ENCODE assay signal across 1 cellular context in the genomic region with DNA sequence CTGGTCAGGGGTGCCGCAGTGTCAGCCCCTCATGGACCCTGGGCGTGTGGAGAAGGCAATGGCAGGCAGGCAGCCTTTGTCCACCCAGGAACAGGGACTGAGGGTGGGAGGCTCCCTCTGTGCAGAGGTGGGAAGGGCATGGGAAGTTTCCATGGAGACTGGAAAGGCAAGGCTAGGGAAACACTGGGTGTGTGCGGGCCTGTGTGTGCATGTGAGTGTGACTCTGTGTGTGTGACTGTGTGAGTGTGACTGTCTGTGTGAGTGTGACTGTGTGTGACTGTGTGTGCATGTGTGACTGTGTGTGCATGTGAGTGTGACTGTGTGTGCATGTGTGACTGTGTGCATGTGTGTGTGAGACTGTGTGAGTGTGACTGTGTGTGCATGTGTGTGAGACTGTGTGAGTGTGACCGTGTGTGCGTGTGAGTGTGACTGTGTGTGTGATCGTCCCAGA.
A peak's percentile ranks its signal among the peaks of the same experiment; 100 is the strongest.
TF ChIP-seq lines count a peak whose summit lies in the region.

No MANE protein-coding gene starts in this region.

TF ChIP-seq in HEK293, 187 proteins besides CTCF, POLR2A, EP300 and RAD21 (continued from another document):
- TF ChIP-seq, protein P1, sequence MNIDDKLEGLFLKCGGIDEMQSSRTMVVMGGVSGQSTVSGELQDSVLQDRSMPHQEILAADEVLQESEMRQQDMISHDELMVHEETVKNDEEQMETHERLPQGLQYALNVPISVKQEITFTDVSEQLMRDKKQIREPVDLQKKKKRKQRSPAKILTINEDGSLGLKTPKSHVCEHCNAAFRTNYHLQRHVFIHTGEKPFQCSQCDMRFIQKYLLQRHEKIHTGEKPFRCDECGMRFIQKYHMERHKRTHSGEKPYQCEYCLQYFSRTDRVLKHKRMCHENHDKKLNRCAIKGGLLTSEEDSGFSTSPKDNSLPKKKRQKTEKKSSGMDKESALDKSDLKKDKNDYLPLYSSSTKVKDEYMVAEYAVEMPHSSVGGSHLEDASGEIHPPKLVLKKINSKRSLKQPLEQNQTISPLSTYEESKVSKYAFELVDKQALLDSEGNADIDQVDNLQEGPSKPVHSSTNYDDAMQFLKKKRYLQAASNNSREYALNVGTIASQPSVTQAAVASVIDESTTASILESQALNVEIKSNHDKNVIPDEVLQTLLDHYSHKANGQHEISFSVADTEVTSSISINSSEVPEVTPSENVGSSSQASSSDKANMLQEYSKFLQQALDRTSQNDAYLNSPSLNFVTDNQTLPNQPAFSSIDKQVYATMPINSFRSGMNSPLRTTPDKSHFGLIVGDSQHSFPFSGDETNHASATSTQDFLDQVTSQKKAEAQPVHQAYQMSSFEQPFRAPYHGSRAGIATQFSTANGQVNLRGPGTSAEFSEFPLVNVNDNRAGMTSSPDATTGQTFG (tag by site-specific recombination; IDR thresholded peaks at IDR 0.05; ENCODE audit: borderline replicate concordance), result 0 out of 2 replicates have a peak, but pooled peaks have one; percentile 16
